ENCODE assay signal across 7 cellular contexts in genomic region chr3:134487406-134487805, GRCh38. TPM values are rescaled to one million over a fixed set of nuclear protein-coding genes. Genes with fewer than 3 reads are reported as not detected.
DNase-seq lines count a peak whose midpoint lies in the region; ATAC-seq, FAIRE-seq and TF ChIP-seq lines count a peak whose summit lies in the region.

No MANE protein-coding gene starts in this region.

- DNase-seq in GM12865 (ENCODE audit: low read depth) = peak; percentile 73
- DNase-seq in activated naive CD4-positive, alpha-beta T cell treated with anti-CD3 and anti-CD28 coated beads, Interleukin-2, amount 50 U/mL, for 72 hours (ENCODE audit: low spot score in 2 of 2) = no peak
- no peak for DNase-seq in NCI-H226
- DNase-seq in small intestine = no peak

- no peak for ATAC-seq in activated naive CD4-positive, alpha-beta T cell treated with anti-CD3 and anti-CD28 coated beads, Interleukin-2, amount 50 U/mL, for 72 hours
- ATAC-seq in HG03108 (IDR thresholded peaks at IDR 0.05; ENCODE audit: unreplicated experiment) = no peak

- H3K9me3 Mint-ChIP-seq in activated naive CD4-positive, alpha-beta T cell treated with anti-CD3 and anti-CD28 coated beads, Interleukin-2, amount 50 U/mL, for 72 hours = no peaks in the 10 kb centered on the region

- H3K9ac ChIP-seq in HUES64 (ENCODE audit: low read depth, low read length) (peak overlapping the region; percentile 97; the same call in 1 of the 2 replicates), mucosa of stomach (ENCODE audit: low read length) (peak overlapping the region; percentile 98)

- H3K27me3 ChIP-seq in HUES64 (ENCODE audit: insufficient read depth, low read length) = no peaks in the 10 kb centered on the region
- no peaks in the 10 kb centered on the region for H3K27me3 ChIP-seq in mucosa of stomach (ENCODE audit: control insufficient read depth, insufficient read depth, low read length)
- no peaks in the 10 kb centered on the region for H3K27me3 ChIP-seq in small intestine (ENCODE audit: control insufficient read depth in 2 of 2, insufficient read depth in 2 of 2, low read length in 2 of 2)

- H3K27ac Mint-ChIP-seq in activated naive CD4-positive, alpha-beta T cell treated with anti-CD3 and anti-CD28 coated beads, Interleukin-2, amount 50 U/mL, for 72 hours = peak overlapping the region; percentile 30 to 99

- TF ChIP-seq CTCF in GM12865 (IDR thresholded peaks at IDR 0.05; ENCODE audit: insufficient read depth, low read depth, low read length, missing control alignments) = no peak

- peaks cover 20 to 43% of the 10 kb centered on the region in 2 donors for H3K36me3 Mint-ChIP-seq in activated naive CD4-positive, alpha-beta T cell treated with anti-CD3 and anti-CD28 coated beads, Interleukin-2, amount 50 U/mL, for 72 hours

- H3K4me1 ChIP-seq in HUES64 (ENCODE audit: insufficient read depth, low read length) (peaks cover 15% of the 10 kb centered on the region), mucosa of stomach (ENCODE audit: control insufficient read depth, insufficient read depth, low read length) (peaks cover 18% of the 10 kb centered on the region), small intestine (ENCODE audit: control insufficient read depth in 2 of 2, insufficient read depth in 1 of 2, low read depth in 1 of 2, low read length in 1 of 2) (peaks cover 2 to 7% of the 10 kb centered on the region in 2 donors)

- H3K27ac ChIP-seq in HUES64 (ENCODE audit: low read depth, low read length) (no peak overlapping the region), small intestine (ENCODE audit: low read depth in 1 of 2, low read length in 1 of 2) (no peak overlapping the region)

- H3K36me3 ChIP-seq in HUES64 (ENCODE audit: insufficient read depth, low read length) (peaks cover 9% of the 10 kb centered on the region), mucosa of stomach (ENCODE audit: control insufficient read depth, insufficient read depth, low read length) (no peaks in the 10 kb centered on the region), small intestine (ENCODE audit: control insufficient read depth in 2 of 2, insufficient read depth in 2 of 2, low read length in 2 of 2) (peaks cover 0 to 1% of the 10 kb centered on the region in 2 donors)

- WGBS in HUES64 = 86% methylated on average over 5 of the region's 5 CpGs
- WGBS in small intestine, 3 donors = 41 to 52% (median 51%) methylated on average over 5 of the region's 5 CpGs

- no peak for FAIRE-seq in small intestine (lab: Jason Lieb, UNC)

- H3K9me3 ChIP-seq in HUES64 (ENCODE audit: insufficient read depth, low read depth, low read length) (no peaks in the 10 kb centered on the region), mucosa of stomach (ENCODE audit: control insufficient read depth, low read length) (no peaks in the 10 kb centered on the region), small intestine (ENCODE audit: control insufficient read depth, low read depth) (no peaks in the 10 kb centered on the region)

- H3K4me3 ChIP-seq in GM12865 (ENCODE audit: low read depth, low read length) = peak overlapping the region; percentile 95
- H3K4me3 ChIP-seq in HUES64 (ENCODE audit: low read length) = peak overlapping the region; percentile 99
- H3K4me3 ChIP-seq in mucosa of stomach (ENCODE audit: low read length) = no peak overlapping the region
- H3K4me3 ChIP-seq in small intestine (ENCODE audit: low read depth in 1 of 2, low read length in 2 of 2) = no peak overlapping the region

RNA-seq across cellular contexts. Expression of gene CEP63, which starts 1.5 kb away (rescaled TPM):
- 15.6 TPM for polyA plus RNA-seq in HUES64 (2013, experiment 1 of 2)
- polyA plus RNA-seq in HUES64 (2013, experiment 2 of 2) = 23.0 TPM
- total RNA-seq in activated naive CD4-positive, alpha-beta T cell treated with anti-CD3 and anti-CD28 coated beads, Interleukin-2, amount 50 U/mL, for 72 hours = 10 to 100 TPM; 22.0 to 23.4 TPM
- 10 to 100 TPM; 10.3 to 13.9 (median 13.8) TPM for polyA plus RNA-seq in small intestine

RNA-seq across cellular contexts. Expression of gene ANAPC13, which starts 1.6 kb away (rescaled TPM):
- 47.5 TPM for polyA plus RNA-seq in HUES64 (2013, experiment 1 of 2)
- polyA plus RNA-seq in HUES64 (2013, experiment 2 of 2) = 56.9 TPM
- 10 to 100 TPM; 31.8 to 68.0 TPM for total RNA-seq in activated naive CD4-positive, alpha-beta T cell treated with anti-CD3 and anti-CD28 coated beads, Interleukin-2, amount 50 U/mL, for 72 hours
- polyA plus RNA-seq in small intestine = 10 to 100 TPM; 45.6 to 72.7 (median 60.4) TPM

Comparison
In these comparisons a context has a peak if more than half of its experiments do, and no peak if none do; other contexts are left out.
1. H3K4me3 ChIP-seq: peak in GM12865 (single experiment) and HUES64 (single experiment); none in mucosa of stomach (single experiment) and small intestine (0 of 2).